ENCODE assay signal across 25 cellular contexts in genomic region chr15:86009727-86010126, GRCh38.
"Had no signal": no experiment of that assay in that cellular context is flagged by ENCODE, and none has a peak within 500 bp of the region (broad histone marks: within the 10 kb centered on the region; RNA-seq: fewer than 3 reads in every experiment).

No MANE protein-coding gene starts in this region.

- H3K4me3 ChIP-seq: right lobe of liver, thoracic aorta, vagina had no signal

- H3K4me3 Mint-ChIP-seq: activated T-cell treated with anti-CD3 and anti-CD28 coated beads, Interleukin-2, amount 50 U/mL, for 24 hours; activated T-helper 17 cell treated with anti-CD3 and anti-CD28 coated beads, Interleukin-2, amount 50 U/mL, for 72 hours; memory B cell; nephron progenitor cell; type B pancreatic cell had no signal

- DNase-seq: activated CD4-positive, alpha-beta T cell treated with anti-CD3 and anti-CD28 coated beads, Interleukin-2, amount 50 U/mL, for 4 hours; activated CD8-positive, alpha-beta memory T cell treated with anti-CD3 and anti-CD28 coated beads for 24 hours; activated CD8-positive, alpha-beta memory T cell treated with anti-CD3 and anti-CD28 coated beads, Interleukin-2, amount 50 U/mL, for 4 hours; activated T-cell treated with anti-CD3 and anti-CD28 coated beads, Interleukin-2, amount 50 U/mL, for 24 hours; aorta; central memory CD4-positive, alpha-beta T cell; dermis blood vessel endothelial cell; effector CD8-positive, alpha-beta T cell; erythroblast; foreskin fibroblast; left colon; nephron progenitor cell; occipital lobe; small intestine; stimulated activated CD4-positive, alpha-beta T cell treated with anti-CD3 and anti-CD28 coated beads, Interleukin-2, amount 100 ng/mL, for 24 hours; stimulated activated naive CD4-positive, alpha-beta T cell had no signal

- H3K27me3 Mint-ChIP-seq: activated T-cell treated with anti-CD3 and anti-CD28 coated beads, Interleukin-2, amount 50 U/mL, for 24 hours; activated T-helper 17 cell treated with anti-CD3 and anti-CD28 coated beads, Interleukin-2, amount 50 U/mL, for 72 hours had no signal

- H3K36me3 Mint-ChIP-seq: activated naive CD4-positive, alpha-beta T cell treated with anti-CD3 and anti-CD28 coated beads, Interleukin-2, amount 50 U/mL, for 72 hours; memory B cell; type B pancreatic cell had no signal

- ATAC-seq: activated naive CD4-positive, alpha-beta T cell treated with anti-CD3 and anti-CD28 coated beads, Interleukin-2, amount 50 U/mL, for 72 hours; activated T-helper 17 cell treated with anti-CD3 and anti-CD28 coated beads, Interleukin-2, amount 50 U/mL, for 72 hours; left colon had no signal

- H3K27ac Mint-ChIP-seq: activated naive CD4-positive, alpha-beta T cell treated with anti-CD3 and anti-CD28 coated beads, Interleukin-2, amount 50 U/mL, for 72 hours; activated T-cell treated with anti-CD3 and anti-CD28 coated beads, Interleukin-2, amount 50 U/mL, for 24 hours; activated T-helper 17 cell treated with anti-CD3 and anti-CD28 coated beads, Interleukin-2, amount 50 U/mL, for 72 hours; memory B cell; nephron progenitor cell; type B pancreatic cell had no signal

- H3K9me3 Mint-ChIP-seq: activated naive CD4-positive, alpha-beta T cell treated with anti-CD3 and anti-CD28 coated beads, Interleukin-2, amount 50 U/mL, for 72 hours; activated T-cell treated with anti-CD3 and anti-CD28 coated beads, Interleukin-2, amount 50 U/mL, for 24 hours; activated T-helper 17 cell treated with anti-CD3 and anti-CD28 coated beads, Interleukin-2, amount 50 U/mL, for 72 hours; nephron progenitor cell; type B pancreatic cell had no signal

- FAIRE-seq: keratinocyte, small intestine, TTC549 had no signal

- H3K4me1 Mint-ChIP-seq: activated T-helper 17 cell treated with anti-CD3 and anti-CD28 coated beads, Interleukin-2, amount 50 U/mL, for 72 hours; memory B cell had no signal
